ENCODE assay signal across 20 cellular contexts in the genomic region with DNA sequence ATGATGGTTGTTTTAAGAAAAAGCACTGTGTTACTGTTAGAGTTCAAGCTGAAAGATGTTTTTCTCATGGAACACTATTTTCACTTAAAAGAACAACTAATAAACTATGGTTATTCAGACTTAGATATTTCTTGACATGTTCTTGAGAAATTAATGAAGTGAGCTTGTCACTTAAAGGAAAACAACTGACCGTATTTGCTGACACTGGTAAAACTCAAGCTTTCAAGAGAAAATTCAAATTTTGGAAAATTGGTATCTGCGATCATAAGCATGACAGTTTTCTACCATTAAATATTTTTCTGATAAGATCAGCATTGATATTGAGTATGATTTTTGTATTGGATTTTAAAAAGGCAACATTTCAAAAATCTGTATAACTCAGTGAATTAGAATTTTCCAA.
DNase-seq lines count a peak whose midpoint lies in the region; ATAC-seq, FAIRE-seq and TF ChIP-seq lines count a peak whose summit lies in the region.
"Had no signal": no experiment of that assay in that cellular context is flagged by ENCODE, and none has a peak within 500 bp of the region (broad histone marks: within the 10 kb centered on the region; RNA-seq: fewer than 3 reads in every experiment).

No MANE protein-coding gene starts in this region.

- in situ Hi-C loops in IMR-90 (cut with MboI; ENCODE audit: low sequenced_read_pairs) = no loop called here

- H3K23ac ChIP-seq in IMR-90 (ENCODE audit: low read depth, low read length) = no peak overlapping the region

- H3K4me3 ChIP-seq in A549 = no peak overlapping the region
- H3K4me3 ChIP-seq in IMR-90 (ENCODE audit: insufficient read depth, low read depth, low read length) = no peak overlapping the region
- no peak overlapping the region for H3K4me3 ChIP-seq in kidney (ENCODE audit: low read length in 2 of 2)
- H3K4me3 ChIP-seq: BLaER1 treated with 17β-estradiol and CSF1 and Interleukin-3, amounts not matched to agents 10 nM and 100 nM had no signal

- TF ChIP-seq EP300 in A549 (IDR thresholded peaks at IDR 0.05) = no peak

- DNase-seq in A549 (ENCODE audit: low read depth in 1 of 2, low spot score in 1 of 2) (no peak), IMR-90 (no peak), kidney (no peak), cerebellum (ENCODE audit: low spot score) (no peak)
- no peak for DNase-seq in T-helper 2 cell treated with Interferon-gamma antibody and Interleukin-4, amounts not matched to agents 5 μg/mL and 100 μg/mL, for 36 hours (ENCODE audit: low spot score)
- DNase-seq: 8988T; AML-193; Caco-2; Calu3; CD4-positive, alpha-beta T cell; CD8-positive, alpha-beta T cell; DMS79 treated with DMSO at 0.1 percent for 48 hours; GF-D8 had no signal

- H3K4me2 ChIP-seq in A549 (no peak overlapping the region), IMR-90 (ENCODE audit: low read depth, low read length) (no peak overlapping the region)
- H3K4me2 ChIP-seq: BLaER1 treated with 17β-estradiol and CSF1 and Interleukin-3, amounts not matched to agents 10 nM and 100 nM had no signal

- no peaks in the 10 kb centered on the region for H3K79me1 ChIP-seq in IMR-90 (ENCODE audit: low read depth in 1 of 2, low read length in 2 of 2)

- H4K5ac ChIP-seq in IMR-90 (ENCODE audit: low read depth, low read length) = no peak overlapping the region

- H3K56ac ChIP-seq in IMR-90 (ENCODE audit: extremely low read depth, insufficient read depth, low read length) = no peak overlapping the region

- no peak overlapping the region for H2BK20ac ChIP-seq in IMR-90 (ENCODE audit: low read depth, low read length)

- BruUV-seq in IMR-90 (replicated peaks; lab: Mats Ljungman, UMichigan) = no TSS peak

- CTCF ChIA-PET in A549 (lab: Yijun Ruan, JAX) (no interaction called here), IMR-90 (lab: Yijun Ruan, JAX) (no interaction called here)

- H3K4me1 ChIP-seq in A549 (no peaks in the 10 kb centered on the region), IMR-90 (ENCODE audit: control insufficient read depth, insufficient read depth, low read length) (no peaks in the 10 kb centered on the region), kidney (ENCODE audit: control insufficient read depth in 1 of 2, insufficient read depth in 1 of 2, low read depth in 1 of 2, low read length in 2 of 2) (no peaks in the 10 kb centered on the region)
- H3K4me1 ChIP-seq: BLaER1 treated with 17β-estradiol and CSF1 and Interleukin-3, amounts not matched to agents 10 nM and 100 nM; Caco-2 had no signal

- H3K14ac ChIP-seq in IMR-90 (replicated peaks; ENCODE audit: low read depth, low read length) = no peak overlapping the region

- no peak overlapping the region for H4K8ac ChIP-seq in IMR-90 (ENCODE audit: low read depth in 2 of 2, low read length in 2 of 2)

- no peaks in the 10 kb centered on the region for H3K36me3 Mint-ChIP-seq in T-helper 2 cell treated with Interferon-gamma antibody and Interleukin-4, amounts not matched to agents 5 μg/mL and 100 μg/mL, for 36 hours (ENCODE audit: low read depth)
- H3K36me3 Mint-ChIP-seq: CD8-positive, alpha-beta T cell had no signal

- intact Hi-C loops in IMR-90 (cut with micrococcal nuclease) = no loop called here
- intact Hi-C loops in kidney (cut with DNase I) = no loop called here

- H3K9me3 ChIP-seq in A549 (no peaks in the 10 kb centered on the region), IMR-90 (ENCODE audit: control insufficient read depth, insufficient read depth, low read length) (no peaks in the 10 kb centered on the region; the same call in 1 of the 2 replicates), kidney (ENCODE audit: control insufficient read depth in 1 of 2, low read length in 2 of 2) (no peaks in the 10 kb centered on the region)
- H3K9me3 ChIP-seq: Caco-2 had no signal

- H3K9me1 ChIP-seq in IMR-90 (ENCODE audit: insufficient read depth, low read length) = no peaks in the 10 kb centered on the region

- dilution Hi-C loops in IMR-90 (cut with HindIII; ENCODE audit: low sequenced_read_pairs, unreplicated experiment) = no loop called here

- no peak for TF ChIP-seq POLR2A in A549 (IDR thresholded peaks at IDR 0.05; ENCODE audit: low read length)
- TF ChIP-seq POLR2A in IMR-90 (IDR thresholded peaks at IDR 0.05; ENCODE audit: low read depth, low read length) = no peak

- no peak overlapping the region for H2AFZ ChIP-seq in IMR-90 (replicated peaks; ENCODE audit: low read length, poor library complexity)

- H2AK5ac ChIP-seq in IMR-90 (ENCODE audit: low read depth, low read length) = no peak overlapping the region

- no peak overlapping the region for H2BK5ac ChIP-seq in IMR-90 (ENCODE audit: low read depth, low read length, poor library complexity, severe bottlenecking)

- H3K9me3 Mint-ChIP-seq in T-helper 2 cell treated with Interferon-gamma antibody and Interleukin-4, amounts not matched to agents 5 μg/mL and 100 μg/mL, for 36 hours = no peaks in the 10 kb centered on the region
- H3K9me3 Mint-ChIP-seq: CD4-positive, alpha-beta T cell; CD8-positive, alpha-beta T cell had no signal

- no peaks in the 10 kb centered on the region for H3K27me3 ChIP-seq in IMR-90 (ENCODE audit: control insufficient read depth, insufficient read depth, low read length)

- H3K4ac ChIP-seq in IMR-90 (ENCODE audit: low read depth, low read length) = no peak overlapping the region

- H3K27ac Mint-ChIP-seq in T-helper 2 cell treated with Interferon-gamma antibody and Interleukin-4, amounts not matched to agents 5 μg/mL and 100 μg/mL, for 36 hours = no peak overlapping the region
- H3K27ac Mint-ChIP-seq: B cell; CD4-positive, alpha-beta T cell; CD8-positive, alpha-beta T cell had no signal

- TF ChIP-seq RAD21 in A549 (conservative IDR thresholded peaks at IDR 0.05 in 1 of 2, IDR thresholded peaks at IDR 0.05 in 1 of 2) (no peak), IMR-90 (IDR thresholded peaks at IDR 0.05; ENCODE audit: low read length) (no peak)

- ATAC-seq in A549 (no peak), IMR-90 (ENCODE audit: low read depth) (no peak)
- ATAC-seq: CD8-positive, alpha-beta T cell had no signal

- no peak overlapping the region for H2AK9ac ChIP-seq in IMR-90 (replicated peaks; ENCODE audit: low read depth, low read length, poor library complexity)

- H3K36me3 ChIP-seq in IMR-90 (ENCODE audit: control insufficient read depth, insufficient read depth, low read length) = no peaks in the 10 kb centered on the region
- no peaks in the 10 kb centered on the region for H3K36me3 ChIP-seq in kidney (ENCODE audit: control insufficient read depth in 1 of 2, insufficient read depth in 2 of 2, low read length in 2 of 2)
- H3K36me3 ChIP-seq: BLaER1 treated with 17β-estradiol and CSF1 and Interleukin-3, amounts not matched to agents 10 nM and 100 nM had no signal

- no peaks in the 10 kb centered on the region for H4K20me1 ChIP-seq in IMR-90 (ENCODE audit: insufficient read depth, low read length)
- H4K20me1 ChIP-seq: BLaER1 treated with 17β-estradiol and CSF1 and Interleukin-3, amounts not matched to agents 10 nM and 100 nM had no signal

- no peak overlapping the region for H3K9ac ChIP-seq in IMR-90 (ENCODE audit: low read depth, low read length)
- H3K9ac ChIP-seq in kidney (ENCODE audit: low read length in 2 of 2) = no peak overlapping the region
- H3K9ac ChIP-seq: BLaER1 treated with 17β-estradiol and CSF1 and Interleukin-3, amounts not matched to agents 10 nM and 100 nM had no signal

- no peaks in the 10 kb centered on the region for H3K4me1 Mint-ChIP-seq in T-helper 2 cell treated with Interferon-gamma antibody and Interleukin-4, amounts not matched to agents 5 μg/mL and 100 μg/mL, for 36 hours (ENCODE audit: low read depth)
- H3K4me1 Mint-ChIP-seq: B cell had no signal

- no peak overlapping the region for H2BK120ac ChIP-seq in IMR-90 (ENCODE audit: low read depth, low read length)

- TF ChIP-seq CTCF in A549 (IDR thresholded peaks at IDR 0.05) (no peak), IMR-90 (conservative IDR thresholded peaks at IDR 0.05; ENCODE audit: low read depth, low read length) (no peak), kidney (IDR thresholded peaks at IDR 0.05; ENCODE audit: borderline replicate concordance, extremely low read depth, insufficient read depth) (no peak)

- no peak overlapping the region for H4K91ac ChIP-seq in IMR-90 (ENCODE audit: insufficient read depth, low read depth, low read length)

- no peak overlapping the region for H3K4me3 Mint-ChIP-seq in T-helper 2 cell treated with Interferon-gamma antibody and Interleukin-4, amounts not matched to agents 5 μg/mL and 100 μg/mL, for 36 hours
- H3K4me3 Mint-ChIP-seq: B cell; CD4-positive, alpha-beta T cell; CD8-positive, alpha-beta T cell had no signal

- peak; percentile 97 for FAIRE-seq in A549 (lab: Jason Lieb, UNC)
- peak; percentile 94 for FAIRE-seq in kidney (lab: Jason Lieb, UNC)
- FAIRE-seq: D721Med, G401.6, GM12891, GM19239 had no signal

- H3K27me3 Mint-ChIP-seq in T-helper 2 cell treated with Interferon-gamma antibody and Interleukin-4, amounts not matched to agents 5 μg/mL and 100 μg/mL, for 36 hours (ENCODE audit: low read depth) = no peaks in the 10 kb centered on the region
- H3K27me3 Mint-ChIP-seq: B cell; CD4-positive, alpha-beta T cell had no signal

- H2BK15ac ChIP-seq in IMR-90 (ENCODE audit: low read depth, low read length) = no peak overlapping the region

- H3K27ac ChIP-seq in A549 (no peak overlapping the region), IMR-90 (ENCODE audit: insufficient read depth, low read length) (no peak overlapping the region), kidney (ENCODE audit: low read depth in 2 of 2, low read length in 2 of 2) (no peak overlapping the region)
- H3K27ac ChIP-seq: BLaER1 treated with 17β-estradiol and CSF1 and Interleukin-3, amounts not matched to agents 10 nM and 100 nM; C4-2B had no signal

- no peak overlapping the region for H3K18ac ChIP-seq in IMR-90 (ENCODE audit: low read depth, low read length)

- POLR2A ChIA-PET in A549 (lab: Yijun Ruan, JAX) = no interaction called here
- POLR2A ChIA-PET in IMR-90 (lab: Charles Lee; ENCODE audit: unreplicated experiment) = no interaction called here

- WGBS in A549 (ENCODE audit: missing lambda C conversion rate) = 44% methylated on average over 2 of the region's 2 CpGs
- WGBS in IMR-90 (ENCODE audit: extremely low coverage in 2 of 2, insufficient read length in 1 of 2), 2 experiments = no CpG with 5 or more reads among the region's 2 CpGs

TF ChIP-seq in A549, 52 proteins besides CTCF, POLR2A, EP300 and RAD21:
- TF ChIP-seq ZNF302 (CRISPR knock-in tag; IDR thresholded peaks at IDR 0.05) (no peak), MAFK (IDR thresholded peaks at IDR 0.05; ENCODE audit: partially characterized antibody) (peak; percentile 53)
TF ChIP-seq in A549: peak in this region for 1.

TF ChIP-seq in IMR-90, 13 proteins besides CTCF, POLR2A, EP300 and RAD21 (continues in another document):
- TF ChIP-seq CHD1 (IDR thresholded peaks at IDR 0.05; ENCODE audit: low read depth, low read length) (no peak), RFX5 (IDR thresholded peaks at IDR 0.05; ENCODE audit: low read depth, low read length) (no peak), MXI1 (IDR thresholded peaks at IDR 0.05; ENCODE audit: borderline replicate concordance, low read depth, low read length) (no peak), FOS (IDR thresholded peaks at IDR 0.05; ENCODE audit: low read depth, low read length) (no peak), CEBPB (IDR thresholded peaks at IDR 0.05; ENCODE audit: low read depth, low read length) (no peak), MAFK (IDR thresholded peaks at IDR 0.05; ENCODE audit: low read depth, low read length) (peak; percentile 62), NFE2L2 (IDR thresholded peaks at IDR 0.05; ENCODE audit: low read depth, low read length) (no peak), BHLHE40 (IDR thresholded peaks at IDR 0.05; ENCODE audit: low read depth, low read length) (no peak)
